ENCODE assay signal across 8 cellular contexts in genomic region chr4:110106946-110107325, GRCh38.
DNase-seq lines count a peak whose midpoint lies in the region; ATAC-seq lines count a peak whose summit lies in the region.

No MANE protein-coding gene starts in this region.

- DNase-seq in CD1c-positive myeloid dendritic cell (ENCODE audit: extremely low spot score) (peak; percentile 15), HT-29 (ENCODE audit: low spot score) (peak; percentile 54), fibroblast of gingiva (ENCODE audit: low read depth) (peak; percentile 76), NCI-H446 treated with DMSO at 0.1 percent for 48 hours (lab: John Stamatoyannopoulos, UW) (no peak), Ammon's horn (ENCODE audit: low spot score) (no peak), NOMO-1 treated with DMSO at 0.1 percent for 48 hours (lab: John Stamatoyannopoulos, UW; ENCODE audit: unreplicated experiment) (no peak), NCI-H2196 treated with DMSO at 0.1 percent for 48 hours (lab: John Stamatoyannopoulos, UW; ENCODE audit: unreplicated experiment) (no peak)

- ATAC-seq in GM21447 (IDR thresholded peaks at IDR 0.05; ENCODE audit: unreplicated experiment) = peak; percentile 74

Comparison
In these comparisons a context has a peak if more than half of its experiments do, and no peak if none do; other contexts are left out.
1. DNase-seq: peak in CD1c-positive myeloid dendritic cell (single experiment), HT-29 (single experiment) and fibroblast of gingiva (single experiment); none in NCI-H446 treated with DMSO at 0.1 percent for 48 hours (single experiment), Ammon's horn (single experiment), NOMO-1 treated with DMSO at 0.1 percent for 48 hours (single experiment) and NCI-H2196 treated with DMSO at 0.1 percent for 48 hours (single experiment).